27 cellular contexts compared by ENCODE assay signal in genomic region chr5:125888358-125888757, GRCh38.
"Had no signal": no experiment of that assay in that cellular context is flagged by ENCODE, and none has a peak within 500 bp of the region (broad histone marks: within the 10 kb centered on the region; RNA-seq: fewer than 3 reads in every experiment).

No MANE protein-coding gene starts in this region.

- H3K27me3 ChIP-seq: colonic mucosa, dorsolateral prefrontal cortex, esophagus muscularis mucosa, esophagus squamous epithelium, foreskin keratinocyte, gastrocnemius medialis, gastroesophageal sphincter, heart left ventricle, heart right ventricle had no signal

- FAIRE-seq: colon, endometrium, endothelial cell of umbilical vein had no signal

- DNase-seq: colonic mucosa; cortex of kidney; dermis blood vessel endothelial cell; dorsolateral prefrontal cortex; effector CD4-positive, alpha-beta T cell; effector CD8-positive, alpha-beta T cell; effector memory CD4-positive, alpha-beta T cell; effector memory CD8-positive, alpha-beta T cell; endodermal cell; erythroblast; esophagus squamous epithelium; foreskin fibroblast; foreskin keratinocyte; foreskin melanocyte; gastrocnemius medialis; glutamatergic neuron; head of caudate nucleus; heart left ventricle; heart right ventricle had no signal

- H3K4me1 ChIP-seq: colonic mucosa, esophagus squamous epithelium, gastrocnemius medialis, gastroesophageal sphincter had no signal

- H3K9me3 ChIP-seq: colonic mucosa, esophagus muscularis mucosa, esophagus squamous epithelium, gastrocnemius medialis, gastroesophageal sphincter, heart left ventricle had no signal

- H3K27ac ChIP-seq: colonic mucosa, coronary artery, dorsolateral prefrontal cortex, epithelial cell of prostate, esophagus muscularis mucosa, esophagus squamous epithelium, foreskin keratinocyte, gastrocnemius medialis, gastroesophageal sphincter, heart left ventricle, heart right ventricle had no signal

- ATAC-seq: effector memory CD8-positive, alpha-beta T cell; esophagus mucosa; foreskin keratinocyte; gastrocnemius medialis; gastroesophageal sphincter; heart left ventricle; heart right ventricle had no signal

- H3K36me3 ChIP-seq: colonic mucosa, esophagus muscularis mucosa, esophagus squamous epithelium, gastrocnemius medialis, gastroesophageal sphincter, heart left ventricle, heart right ventricle had no signal

- H3K4me3 ChIP-seq: colonic mucosa, coronary artery, dorsolateral prefrontal cortex, esophagus muscularis mucosa, esophagus squamous epithelium, gastrocnemius medialis, gastroesophageal sphincter, heart left ventricle, heart right ventricle had no signal
